In the genomic region with DNA sequence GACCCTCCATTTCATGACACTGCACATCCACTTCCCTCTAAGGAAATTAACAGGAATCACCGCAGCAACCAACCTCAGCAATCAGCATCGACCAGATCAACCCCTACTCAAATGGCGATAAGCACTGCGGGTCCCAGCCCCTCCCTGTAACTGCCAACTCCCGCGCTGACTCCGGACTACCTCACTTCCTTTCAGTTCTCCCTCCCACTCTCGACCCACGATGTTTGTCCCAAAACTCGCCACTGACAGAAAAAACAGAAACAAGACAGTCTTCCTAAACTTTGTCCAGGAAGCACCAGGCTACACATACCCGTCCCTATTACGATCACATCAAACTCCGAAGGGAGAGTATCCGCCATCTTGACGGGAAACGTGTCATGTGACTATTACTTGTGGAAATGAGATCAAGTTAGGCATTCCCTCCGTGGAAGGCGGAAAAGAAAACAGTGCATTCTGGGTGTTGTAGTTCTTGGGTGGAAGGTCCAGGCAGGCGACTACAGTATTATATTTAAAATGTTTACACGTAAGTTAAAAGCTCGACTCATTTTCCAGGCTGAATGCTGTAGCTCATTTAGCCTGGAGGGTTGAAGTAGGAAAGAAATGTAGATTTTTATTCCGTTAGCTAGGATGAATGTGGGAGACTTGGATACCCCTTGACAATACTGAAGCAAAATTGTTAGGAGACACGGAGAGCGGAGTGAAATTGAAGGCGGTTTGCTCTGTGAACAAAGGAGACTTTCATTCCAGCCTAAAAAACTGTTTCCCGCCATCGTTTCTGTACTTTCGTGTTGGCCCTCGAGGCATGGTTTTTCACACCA, we compare ENCODE assay signal across 8 cellular contexts. TPM values are rescaled to one million over a fixed set of nuclear protein-coding genes. Genes with fewer than 3 reads are reported as not detected.
A peak's percentile ranks its signal among the peaks of the same experiment; 100 is the strongest.
DNase-seq lines count a peak whose midpoint lies in the region; ATAC-seq and TF ChIP-seq lines count a peak whose summit lies in the region.

A gene with protein sequence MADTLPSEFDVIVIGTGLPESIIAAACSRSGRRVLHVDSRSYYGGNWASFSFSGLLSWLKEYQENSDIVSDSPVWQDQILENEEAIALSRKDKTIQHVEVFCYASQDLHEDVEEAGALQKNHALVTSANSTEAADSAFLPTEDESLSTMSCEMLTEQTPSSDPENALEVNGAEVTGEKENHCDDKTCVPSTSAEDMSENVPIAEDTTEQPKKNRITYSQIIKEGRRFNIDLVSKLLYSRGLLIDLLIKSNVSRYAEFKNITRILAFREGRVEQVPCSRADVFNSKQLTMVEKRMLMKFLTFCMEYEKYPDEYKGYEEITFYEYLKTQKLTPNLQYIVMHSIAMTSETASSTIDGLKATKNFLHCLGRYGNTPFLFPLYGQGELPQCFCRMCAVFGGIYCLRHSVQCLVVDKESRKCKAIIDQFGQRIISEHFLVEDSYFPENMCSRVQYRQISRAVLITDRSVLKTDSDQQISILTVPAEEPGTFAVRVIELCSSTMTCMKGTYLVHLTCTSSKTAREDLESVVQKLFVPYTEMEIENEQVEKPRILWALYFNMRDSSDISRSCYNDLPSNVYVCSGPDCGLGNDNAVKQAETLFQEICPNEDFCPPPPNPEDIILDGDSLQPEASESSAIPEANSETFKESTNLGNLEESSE (minus strand): TSS at position 385 of the 818 bp plus-strand sequence. CDS start 26 bp downstream, at position 359.

- BruUV-seq in OCI-LY7 (replicated peaks; lab: Mats Ljungman, UMichigan): no TSS peak

- H4K20me1 ChIP-seq in OCI-LY7 (ENCODE audit: insufficient read depth, low read length): no peaks in the 10 kb centered on the region

- H3K4me3 ChIP-seq in OCI-LY7 (ENCODE audit: low read depth, low read length, poor library complexity, severe bottlenecking) (peak within 1 kb of the TSS; percentile 68), heart right ventricle (peak within 1 kb of the TSS; percentile 34 to 73 (median 59)), aorta (ENCODE audit: low read length in 2 of 2) (peak within 1 kb of the TSS; percentile 46 to 93)

- intact Hi-C loops in OCI-LY7 (cut with micrococcal nuclease; ENCODE audit: unreplicated experiment) (no loop called here), heart right ventricle (cut with DNase I) (no loop called here), aorta (cut with DNase I) (no loop called here)

- peaks cover 4 to 7% of the 10 kb centered on the region in 2 donors for H3K36me3 Mint-ChIP-seq in activated naive CD4-positive, alpha-beta T cell treated with anti-CD3 and anti-CD28 coated beads, Interleukin-2, amount 50 U/mL, for 72 hours

- H3K9me3 ChIP-seq in OCI-LY7 (ENCODE audit: low read length): no peaks in the 10 kb centered on the region
- no peaks in the 10 kb centered on the region for H3K9me3 ChIP-seq in heart right ventricle
- no peaks in the 10 kb centered on the region for H3K9me3 ChIP-seq in aorta (ENCODE audit: control insufficient read depth, low read length)

- POLR2A ChIA-PET in HEK293T (lab: Yijun Ruan, JAX) (interaction anchor here (1.0 kb wide), 1 partner anchor 100 kb away, joined by 3 read pairs; a partner anchor contains a TSS), OCI-LY7 (lab: Charles Lee) (no interaction called here)

- peaks cover 26% of the 10 kb centered on the region; the same call in 1 of the 2 replicates for H3K79me2 ChIP-seq in OCI-LY7 (ENCODE audit: insufficient read depth, low read depth, low read length)

- H3K4me1 ChIP-seq in OCI-LY7 (ENCODE audit: insufficient read depth, low read length, poor library complexity, severe bottlenecking): peaks cover 4% of the 10 kb centered on the region
- peaks cover 0 to 20% (median 10%) of the 10 kb centered on the region in 9 donors for H3K4me1 ChIP-seq in heart right ventricle
- no peaks in the 10 kb centered on the region for H3K4me1 ChIP-seq in aorta (ENCODE audit: control insufficient read depth in 1 of 2, insufficient read depth in 2 of 2, low read length in 2 of 2)

- H3K27ac ChIP-seq in OCI-LY7 (ENCODE audit: low read depth, low read length, poor library complexity, severe bottlenecking): peak within 1 kb of the TSS; percentile 36
- peak within 1 kb of the TSS; percentile 68 to 90 (median 80) for H3K27ac ChIP-seq in heart right ventricle
- H3K27ac ChIP-seq in aorta (ENCODE audit: low read depth in 1 of 2, low read length in 2 of 2): peak within 1 kb of the TSS; percentile 10 to 22

- peaks cover 0 to 7% of the 10 kb centered on the region in 2 donors for H3K9me3 Mint-ChIP-seq in activated naive CD4-positive, alpha-beta T cell treated with anti-CD3 and anti-CD28 coated beads, Interleukin-2, amount 50 U/mL, for 72 hours

- H3K27me3 ChIP-seq in heart right ventricle (peaks cover 0 to 19% (median 0%) of the 10 kb centered on the region in 7 donors), aorta (ENCODE audit: control insufficient read depth in 1 of 2, insufficient read depth in 2 of 2, low read length in 1 of 2) (no peaks in the 10 kb centered on the region)

- 0 to 1% methylated on average over 29 of the region's 29 CpGs for WGBS in heart right ventricle, 2 donors
- 0 to 21% methylated on average over 29 of the region's 29 CpGs for WGBS in aorta, 2 donors

- H3K27ac Mint-ChIP-seq in activated naive CD4-positive, alpha-beta T cell treated with anti-CD3 and anti-CD28 coated beads, Interleukin-2, amount 50 U/mL, for 72 hours: no peak within 1 kb of the TSS

- TF ChIP-seq CTCF in OCI-LY7 (conservative IDR thresholded peaks at IDR 0.05; ENCODE audit: low read length) (no peak), heart right ventricle (IDR thresholded peaks at IDR 0.05) (no peak)

- no peaks in the 10 kb centered on the region for H3K9me2 ChIP-seq in OCI-LY7 (ENCODE audit: insufficient read depth, low read length)

- peak within 1 kb of the TSS; percentile 100 for H2AFZ ChIP-seq in OCI-LY7 (ENCODE audit: low read length)

- ATAC-seq in activated naive CD4-positive, alpha-beta T cell treated with anti-CD3 and anti-CD28 coated beads, Interleukin-2, amount 50 U/mL, for 72 hours: peak; percentile 95
- ATAC-seq in heart right ventricle (peak; percentile 93 to 99 (median 98)), aorta (ENCODE audit: low FRiP score) (peak; percentile 94)

- peak; percentile 48 for DNase-seq in GM04503 (ENCODE audit: low read depth)
- peak; percentile 79 for DNase-seq in HEK293T (ENCODE audit: extremely low spot score)
- peak; percentile 77 for DNase-seq in OCI-LY7 (ENCODE audit: low spot score)
- peak; percentile 38 to 61 for DNase-seq in activated naive CD4-positive, alpha-beta T cell treated with anti-CD3 and anti-CD28 coated beads, Interleukin-2, amount 50 U/mL, for 72 hours (ENCODE audit: low spot score in 2 of 2)
- peak; percentile 19 to 70 for DNase-seq in heart right ventricle
- peak; percentile 50 for DNase-seq in pulmonary artery endothelial cell (ENCODE audit: low read depth, low spot score)
- peak in 1 of 2 donors; percentile 61 for DNase-seq in aorta
- DNase-seq in NCI-H510A (lab: John Stamatoyannopoulos, UW): no peak

- CTCF ChIA-PET in HEK293T (lab: Yijun Ruan, JAX) (no interaction called here), OCI-LY7 (lab: Charles Lee; ENCODE audit: unreplicated experiment) (no interaction called here)

- peak within 1 kb of the TSS; percentile 73 for H3K4me2 ChIP-seq in OCI-LY7 (ENCODE audit: low read length)

- H3K36me3 ChIP-seq in OCI-LY7 (ENCODE audit: insufficient read depth, low read length) (no peaks in the 10 kb centered on the region), heart right ventricle (no peaks in the 10 kb centered on the region), aorta (ENCODE audit: control insufficient read depth in 1 of 2, insufficient read depth in 2 of 2, low read length in 1 of 2) (no peaks in the 10 kb centered on the region)

TF ChIP-seq in HEK293T, 16 proteins besides CTCF, POLR2A, EP300 and RAD21:
- TF ChIP-seq ELF4 (IDR thresholded peaks at IDR 0.05): peak; percentile 50
- TF ChIP-seq L3MBTL2 (conservative IDR thresholded peaks at IDR 0.05): peak; percentile 60
- peak; percentile 80 for TF ChIP-seq NFRKB (IDR thresholded peaks at IDR 0.05)
- TF ChIP-seq BHLHE40 (IDR thresholded peaks at IDR 0.05; ENCODE audit: borderline replicate concordance): no peak

RNA-seq across cellular contexts. Expression of the gene that starts here (rescaled TPM):
- 4.1 and 4.8 TPM in 2 replicates for total RNA-seq in OCI-LY7 (2014; rRNA removed; shearing (Covaris generic))
- total RNA-seq in OCI-LY7 (2022): 13.4 and 15.7 TPM in 2 replicates
- total RNA-seq in activated naive CD4-positive, alpha-beta T cell treated with anti-CD3 and anti-CD28 coated beads, Interleukin-2, amount 50 U/mL, for 72 hours: 10 to 100 TPM; 16.4 to 16.9 TPM
- total RNA-seq in heart right ventricle: 10 to 100 TPM in 9 of 10 donors, 1 to 10 TPM in 1; 9.9 to 16.7 (median 12.8) TPM
- 1 to 10 TPM; 5.9 to 6.1 TPM for polyA plus RNA-seq in heart right ventricle
- 14.6 and 18.3 TPM in 2 replicates for total RNA-seq in pulmonary artery endothelial cell
- 10 to 100 TPM; 30.0 to 30.7 TPM for total RNA-seq in aorta
- 10 to 100 TPM in 1 of 2 donors, 1 to 10 TPM in 1; 2.8 to 11.9 TPM for polyA plus RNA-seq in aorta

Comparison
In these comparisons a context has a peak if more than half of its experiments do, and no peak if none do; other contexts are left out.
1. H3K27ac ChIP-seq: peak in every context shown above with its lines; median percentile 80 in heart right ventricle; 36 in OCI-LY7; 16 in aorta.